9 cellular contexts compared by ENCODE assay signal in the genomic region with DNA sequence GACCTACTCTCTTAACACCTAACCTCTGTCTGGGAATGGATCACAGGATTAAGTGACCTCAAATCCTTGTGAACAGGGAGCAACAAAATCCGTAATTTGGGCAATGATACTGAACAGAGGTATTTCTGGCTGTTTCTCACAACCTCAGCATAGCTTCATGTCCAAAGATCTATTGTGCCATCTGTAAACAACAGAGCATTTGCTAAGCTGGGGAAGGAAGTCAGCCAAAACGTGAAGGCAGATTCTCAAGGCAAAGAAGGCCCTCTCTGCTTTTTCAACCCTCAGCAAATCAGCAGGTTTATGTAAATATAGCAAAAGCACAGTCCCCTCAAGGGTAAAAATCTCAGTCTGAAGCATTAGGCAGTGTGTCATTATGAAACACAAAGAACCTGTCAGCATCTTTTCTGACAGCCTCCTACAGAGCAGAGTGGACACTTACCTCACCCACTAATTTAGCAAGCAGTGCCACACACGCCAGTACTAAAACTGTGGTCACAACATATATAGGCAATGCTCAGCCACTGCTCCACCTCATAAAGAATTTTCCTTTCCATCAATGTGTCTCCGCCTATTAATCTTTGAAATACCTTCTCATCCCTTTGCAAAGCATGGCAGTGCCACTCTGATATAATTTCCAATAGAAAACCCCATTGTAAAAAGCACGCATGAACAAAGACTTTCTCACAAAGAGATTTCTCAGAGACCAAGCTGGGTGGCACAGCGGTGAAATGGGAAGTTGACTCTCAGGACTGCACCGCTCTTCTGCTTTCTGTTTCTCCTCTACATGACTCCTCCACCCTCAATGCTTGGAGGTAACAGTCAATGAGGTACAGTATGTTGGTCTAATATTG.
A peak's percentile ranks its signal among the peaks of the same experiment; 100 is the strongest.
DNase-seq lines count a peak whose midpoint lies in the region; ATAC-seq and TF ChIP-seq lines count a peak whose summit lies in the region.
"Had no signal": no experiment of that assay in that cellular context is flagged by ENCODE, and none has a peak within 500 bp of the region (broad histone marks: within the 10 kb centered on the region; RNA-seq: fewer than 3 reads in every experiment).

No MANE protein-coding gene starts in this region.

- no peaks in the 10 kb centered on the region for H3K27me3 ChIP-seq in CD4-positive, CD25-positive, alpha-beta regulatory T cell (ENCODE audit: control insufficient read depth, insufficient read depth, low read length)
- H3K27me3 ChIP-seq in OCI-LY1 (ENCODE audit: insufficient read depth, low read length) = no peaks in the 10 kb centered on the region

- 0 out of 2 replicates have a peak overlapping the region, but pooled peaks have one; percentile 7 for H3K4me2 ChIP-seq in OCI-LY1 (ENCODE audit: low read length)

- H3K4me1 Mint-ChIP-seq in CD4-positive, CD25-positive, alpha-beta regulatory T cell = peaks cover 9 to 48% (median 47%) of the 10 kb centered on the region in 4 donors

- H3K9me2 ChIP-seq in OCI-LY1 (ENCODE audit: low read depth, low read length) = no peaks in the 10 kb centered on the region

- no peak for TF ChIP-seq CTCF in OCI-LY1 (IDR thresholded peaks at IDR 0.05; ENCODE audit: low read length)

- H3K27ac ChIP-seq in CD4-positive, CD25-positive, alpha-beta regulatory T cell (ENCODE audit: insufficient read depth, low read length, poor library complexity, severe bottlenecking) = peak overlapping the region; percentile 34
- H3K27ac ChIP-seq in OCI-LY1 (ENCODE audit: low read depth, low read length, poor library complexity, severe bottlenecking) = no peak overlapping the region
- H3K27ac ChIP-seq: epithelial cell of prostate had no signal

- peak; percentile 67 for ATAC-seq in CD4-positive, CD25-positive, alpha-beta regulatory T cell (ENCODE audit: low read depth in 2 of 2)
- peak; percentile 83 for ATAC-seq in HG03108 (IDR thresholded peaks at IDR 0.05; ENCODE audit: unreplicated experiment)

- H4K20me1 ChIP-seq in OCI-LY1 (ENCODE audit: insufficient read depth, low read length) = no peaks in the 10 kb centered on the region; the same call in 1 of the 2 replicates

- H3K4me3 ChIP-seq in CD4-positive, CD25-positive, alpha-beta regulatory T cell (ENCODE audit: low read depth, low read length) = peak overlapping the region; percentile 27
- H3K4me3 ChIP-seq in OCI-LY1 (ENCODE audit: low read depth, low read length, poor library complexity, severe bottlenecking) = no peak overlapping the region

- H3K79me2 ChIP-seq in OCI-LY1 (ENCODE audit: insufficient read depth, low read length) = no peaks in the 10 kb centered on the region

- peak overlapping the region in 3 of 4 donors; percentile 8 to 66 (median 14) for H3K4me3 Mint-ChIP-seq in CD4-positive, CD25-positive, alpha-beta regulatory T cell

- H3K9me3 Mint-ChIP-seq in CD4-positive, CD25-positive, alpha-beta regulatory T cell = peaks cover 0 to 2% (median 0%) of the 10 kb centered on the region in 7 donors

- H3F3A ChIP-seq in OCI-LY1 (ENCODE audit: insufficient read depth, low read length) = no peaks in the 10 kb centered on the region

- intact Hi-C loops in posterior vena cava (cut with DNase I) = no loop called here

- no peaks in the 10 kb centered on the region for H3K9me3 ChIP-seq in CD4-positive, CD25-positive, alpha-beta regulatory T cell (ENCODE audit: control insufficient read depth in 2 of 2, low read length in 2 of 2)
- H3K9me3 ChIP-seq in OCI-LY1 (ENCODE audit: low read length) = no peaks in the 10 kb centered on the region

- DNase-seq in CD4-positive, CD25-positive, alpha-beta regulatory T cell = peak in 1 of 3 donors; percentile 64
- DNase-seq in GM19238 (ENCODE audit: insufficient read length, low spot score) = peak; percentile 35
- peak; percentile 54 for DNase-seq in germinal center (ENCODE audit: low spot score)
- DNase-seq in superior temporal gyrus (ENCODE audit: extremely low spot score) = peak; percentile 81
- no peak for DNase-seq in T-helper 9 cell
- DNase-seq in posterior vena cava (ENCODE audit: low spot score) = no peak

- no peaks in the 10 kb centered on the region for H3K27me3 Mint-ChIP-seq in CD4-positive, CD25-positive, alpha-beta regulatory T cell

- H2AFZ ChIP-seq in OCI-LY1 (ENCODE audit: low read length) = no peak overlapping the region

- no peaks in the 10 kb centered on the region for H3K36me3 ChIP-seq in CD4-positive, CD25-positive, alpha-beta regulatory T cell (ENCODE audit: control insufficient read depth, insufficient read depth, low read length)
- no peaks in the 10 kb centered on the region for H3K36me3 ChIP-seq in OCI-LY1 (ENCODE audit: insufficient read depth, low read length)

- no peak overlapping the region for H3K9ac ChIP-seq in OCI-LY1 (ENCODE audit: low read length)

- H3K4me1 ChIP-seq in CD4-positive, CD25-positive, alpha-beta regulatory T cell (ENCODE audit: control insufficient read depth, insufficient read depth, low read length, poor library complexity, severe bottlenecking) = no peaks in the 10 kb centered on the region
- H3K4me1 ChIP-seq in OCI-LY1 (ENCODE audit: insufficient read depth, low read length, severe bottlenecking) = peaks cover 14% of the 10 kb centered on the region

- H3K36me3 Mint-ChIP-seq in CD4-positive, CD25-positive, alpha-beta regulatory T cell = peaks cover 10% of the 10 kb centered on the region

- peak overlapping the region in 2 of 3 donors; percentile 15 to 52 for H3K27ac Mint-ChIP-seq in CD4-positive, CD25-positive, alpha-beta regulatory T cell

Comparison
In these comparisons a context has a peak if more than half of its experiments do, and no peak if none do; other contexts are left out.
1. DNase-seq: peak in GM19238 (single experiment), germinal center (single experiment) and superior temporal gyrus (single experiment); none in T-helper 9 cell (single experiment) and posterior vena cava (single experiment).